Comparison of ENCODE assay signal across 1 cellular context in the genomic region with DNA sequence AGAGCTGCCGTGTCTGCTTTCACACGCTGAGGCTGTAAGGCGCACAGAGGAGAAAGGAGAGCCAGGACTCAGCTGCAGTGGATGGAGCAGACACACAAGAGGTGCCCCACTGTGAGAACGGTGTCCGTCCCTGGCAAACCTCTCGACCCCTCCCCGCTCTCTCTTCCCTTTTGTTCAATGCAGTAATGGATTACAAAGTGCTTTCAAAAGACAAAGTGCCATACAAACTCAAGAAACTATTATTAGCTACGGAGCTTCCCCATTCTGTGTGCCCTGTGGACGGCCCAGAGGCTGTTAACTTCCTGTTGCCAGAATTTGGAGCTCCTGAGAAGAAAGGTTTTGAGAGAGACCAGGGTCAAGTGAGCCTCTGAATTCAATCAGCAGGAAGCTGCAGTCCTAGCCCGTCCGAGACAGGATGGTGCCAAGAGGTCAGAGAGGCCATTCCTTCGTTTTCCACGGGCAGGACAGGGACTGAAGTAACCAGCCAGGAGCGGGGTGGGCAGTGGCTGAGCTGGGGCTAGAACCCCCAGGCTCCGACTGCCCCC.
TF ChIP-seq lines count a peak whose summit lies in the region.

No MANE protein-coding gene starts in this region.

TF ChIP-seq in IMR-90, 13 proteins besides CTCF, POLR2A, EP300 and RAD21 (continued from another document):
- TF ChIP-seq, protein P1, sequence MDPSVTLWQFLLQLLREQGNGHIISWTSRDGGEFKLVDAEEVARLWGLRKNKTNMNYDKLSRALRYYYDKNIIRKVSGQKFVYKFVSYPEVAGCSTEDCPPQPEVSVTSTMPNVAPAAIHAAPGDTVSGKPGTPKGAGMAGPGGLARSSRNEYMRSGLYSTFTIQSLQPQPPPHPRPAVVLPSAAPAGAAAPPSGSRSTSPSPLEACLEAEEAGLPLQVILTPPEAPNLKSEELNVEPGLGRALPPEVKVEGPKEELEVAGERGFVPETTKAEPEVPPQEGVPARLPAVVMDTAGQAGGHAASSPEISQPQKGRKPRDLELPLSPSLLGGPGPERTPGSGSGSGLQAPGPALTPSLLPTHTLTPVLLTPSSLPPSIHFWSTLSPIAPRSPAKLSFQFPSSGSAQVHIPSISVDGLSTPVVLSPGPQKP (IDR thresholded peaks at IDR 0.05; ENCODE audit: borderline replicate concordance, low read depth, low read length) = no peak
